ENCODE assay signal across 9 cellular contexts in the genomic region with DNA sequence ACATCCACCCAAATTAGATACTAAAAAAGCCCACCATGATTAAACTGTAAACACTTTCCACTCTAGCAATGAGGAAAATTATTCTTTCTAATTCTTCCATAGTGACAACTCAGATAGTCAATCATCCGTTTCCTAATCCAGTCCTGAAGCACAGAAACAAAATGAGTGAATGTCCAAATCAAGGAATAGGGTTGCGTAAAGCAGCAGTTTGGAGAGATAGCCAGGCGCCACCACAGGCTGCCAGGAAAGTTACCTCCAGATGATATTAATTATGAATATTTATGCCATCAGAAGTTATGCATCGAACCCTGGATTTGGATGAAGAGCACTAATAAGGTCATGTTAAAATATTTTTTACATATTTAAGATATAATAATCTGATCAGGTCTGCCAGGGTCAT.
DNase-seq lines count a peak whose midpoint lies in the region; ATAC-seq and TF ChIP-seq lines count a peak whose summit lies in the region.
"Had no signal": no experiment of that assay in that cellular context is flagged by ENCODE, and none has a peak within 500 bp of the region (broad histone marks: within the 10 kb centered on the region; RNA-seq: fewer than 3 reads in every experiment).

No MANE protein-coding gene starts in this region.

- H3K9me3 ChIP-seq in DND-41 (ENCODE audit: insufficient read depth, low read length, severe bottlenecking) (no peaks in the 10 kb centered on the region), Peyer's patch (no peaks in the 10 kb centered on the region), gastrocnemius medialis (no peaks in the 10 kb centered on the region)
- H3K9me3 ChIP-seq in effector memory CD4-positive, alpha-beta T cell (ENCODE audit: control insufficient read depth, low read length), result no peaks in the 10 kb centered on the region

- ATAC-seq in DND-41 (ENCODE audit: insufficient read depth, low read depth), result no peak
- ATAC-seq in gastrocnemius medialis, result no peak
- ATAC-seq in HG02885 (IDR thresholded peaks at IDR 0.05; ENCODE audit: poor library complexity, unreplicated experiment), result no peak
- ATAC-seq in GM21576 (IDR thresholded peaks at IDR 0.05; ENCODE audit: unreplicated experiment), result no peak

- in situ Hi-C loops in gastrocnemius medialis (cut with MboI; ENCODE audit: low sequenced_read_pairs in 4 of 4), result no loop called here

- H3K27ac ChIP-seq in DND-41 (ENCODE audit: low read length) (peak overlapping the region; percentile 93), Peyer's patch (peak overlapping the region; percentile 57 to 98 (median 90)), gastrocnemius medialis (peak overlapping the region; percentile 88 to 92 (median 88))
- peak overlapping the region; percentile 93 for H3K27ac ChIP-seq in effector memory CD4-positive, alpha-beta T cell (ENCODE audit: insufficient read depth, low read length, poor library complexity, severe bottlenecking)

- H3K4me2 ChIP-seq in DND-41 (ENCODE audit: insufficient read depth, low read length), result peak overlapping the region; percentile 78

- peaks cover 10% of the 10 kb centered on the region; the same call in 1 of the 2 replicates for H3K36me3 ChIP-seq in DND-41 (ENCODE audit: insufficient read depth, low read length)
- no peaks in the 10 kb centered on the region for H3K36me3 ChIP-seq in Peyer's patch
- peaks cover 11% of the 10 kb centered on the region for H3K36me3 ChIP-seq in effector memory CD4-positive, alpha-beta T cell (ENCODE audit: control insufficient read depth, insufficient read depth, low read length)
- H3K36me3 ChIP-seq in gastrocnemius medialis, result no peaks in the 10 kb centered on the region

- H3K79me2 ChIP-seq in DND-41 (ENCODE audit: insufficient read depth, low read length), result peaks cover 39% of the 10 kb centered on the region

- H3K4me1 ChIP-seq in DND-41 (ENCODE audit: insufficient read depth, low read length), result peaks cover 79% of the 10 kb centered on the region
- H3K4me1 ChIP-seq in Peyer's patch, result peaks cover 0 to 4% (median 0%) of the 10 kb centered on the region in 4 donors
- peaks cover 47% of the 10 kb centered on the region for H3K4me1 ChIP-seq in effector memory CD4-positive, alpha-beta T cell (ENCODE audit: control insufficient read depth, insufficient read depth, low read length, poor library complexity, severe bottlenecking)
- H3K4me1 ChIP-seq in gastrocnemius medialis, result peaks cover 24 to 26% of the 10 kb centered on the region in 2 donors

- H2AFZ ChIP-seq in DND-41 (ENCODE audit: low read depth, low read length), result 0 out of 2 replicates have a peak overlapping the region, but pooled peaks have one; percentile 3

- H3K27me3 ChIP-seq in DND-41 (ENCODE audit: insufficient read depth, low read length, poor library complexity), result no peaks in the 10 kb centered on the region
- H3K27me3 ChIP-seq in Peyer's patch, result no peaks in the 10 kb centered on the region
- no peaks in the 10 kb centered on the region for H3K27me3 ChIP-seq in effector memory CD4-positive, alpha-beta T cell (replicated peaks; ENCODE audit: control insufficient read depth, insufficient read depth, low read length, poor library complexity, severe bottlenecking)
- no peaks in the 10 kb centered on the region for H3K27me3 ChIP-seq in gastrocnemius medialis

- TF ChIP-seq CTCF in DND-41 (IDR thresholded peaks at IDR 0.05; ENCODE audit: borderline replicate concordance, extremely low read depth, low read length, poor library complexity, severe bottlenecking), result no peak
- no peak for TF ChIP-seq CTCF in Peyer's patch (IDR thresholded peaks at IDR 0.05)
- TF ChIP-seq CTCF in gastrocnemius medialis (IDR thresholded peaks at IDR 0.05 in 4 of 5, conservative IDR thresholded peaks at IDR 0.05 in 1 of 5), result no peak

- no peak for DNase-seq in DND-41
- no peak for DNase-seq in Peyer's patch
- DNase-seq in effector memory CD4-positive, alpha-beta T cell, result no peak
- no peak for DNase-seq in gastrocnemius medialis
- DNase-seq in DMS 273 treated with DMSO at 0.1 percent for 48 hours (lab: John Stamatoyannopoulos, UW), result no peak
- DNase-seq: NCI-H1930, nucleus accumbens had no signal

- intact Hi-C loops in gastrocnemius medialis (cut with DNase I; ENCODE audit: low total_unique reads), result loop anchor here (2.0 to 5.0 kb wide), 4 partner anchors 25 to 127 kb away; no protein-coding TSS in a partner anchor

- H3K9ac ChIP-seq in DND-41 (ENCODE audit: low read depth, low read length), result peak overlapping the region; percentile 66

- no peak overlapping the region for H3K4me3 ChIP-seq in DND-41 (ENCODE audit: low read depth in 1 of 2, low read length in 2 of 2)
- H3K4me3 ChIP-seq in Peyer's patch, result no peak overlapping the region
- H3K4me3 ChIP-seq in effector memory CD4-positive, alpha-beta T cell (ENCODE audit: insufficient read depth, low read depth, low read length, poor library complexity, severe bottlenecking), result no peak overlapping the region
- H3K4me3 ChIP-seq in gastrocnemius medialis, result no peak overlapping the region

- peaks cover 14% of the 10 kb centered on the region for H4K20me1 ChIP-seq in DND-41 (ENCODE audit: insufficient read depth, low read length)

- TF ChIP-seq POLR2A in Peyer's patch (IDR thresholded peaks at IDR 0.05) (no peak), gastrocnemius medialis (IDR thresholded peaks at IDR 0.05) (no peak)
